Comparison of ENCODE assay signal across 8 cellular contexts in genomic region chr18:9707381-9708056, GRCh38. TPM values are rescaled to one million over a fixed set of nuclear protein-coding genes. Genes with fewer than 3 reads are reported as not detected.
DNase-seq lines count a peak whose midpoint lies in the region; ATAC-seq, FAIRE-seq and TF ChIP-seq lines count a peak whose summit lies in the region.

No MANE protein-coding gene starts in this region.

- H3K4me1 Mint-ChIP-seq in nephron: peaks cover 25% of the 10 kb centered on the region

- no peaks in the 10 kb centered on the region for H3K9me1 ChIP-seq in endothelial cell of umbilical vein (replicated peaks; ENCODE audit: control insufficient read depth, extremely low read depth, insufficient read depth, low read length)

- H3K4me3 Mint-ChIP-seq in nephron: peak overlapping the region; percentile 72 to 87 (median 82)

- no peaks in the 10 kb centered on the region for H3F3A ChIP-seq in OCI-LY1 (ENCODE audit: insufficient read depth, low read length)

- no peaks in the 10 kb centered on the region for H3K9me3 ChIP-seq in OCI-LY1 (ENCODE audit: low read length)
- no peaks in the 10 kb centered on the region for H3K9me3 ChIP-seq in endothelial cell of umbilical vein (replicated peaks; ENCODE audit: control insufficient read depth, insufficient read depth, low read length)

- peak; percentile 18 for DNase-seq in G401 (ENCODE audit: low spot score)
- peak; percentile 7 for DNase-seq in endothelial cell of umbilical vein (ENCODE audit: low read depth, low spot score)
- no peak for DNase-seq in DMS114 treated with DMSO at 0.1 percent for 48 hours (lab: John Stamatoyannopoulos, UW; ENCODE audit: unreplicated experiment)
- no peak for DNase-seq in NCI-H526 (lab: John Stamatoyannopoulos, UW)
- no peak for DNase-seq in NCI-H2171 (lab: John Stamatoyannopoulos, UW)

- H3K9ac ChIP-seq in OCI-LY1 (ENCODE audit: low read length) (no peak overlapping the region), endothelial cell of umbilical vein (replicated peaks; ENCODE audit: extremely low read depth, insufficient read depth, low read length) (peak overlapping the region; percentile 81)

- peak overlapping the region; percentile 86 to 96 (median 90) for H3K27ac Mint-ChIP-seq in nephron

- H3K27me3 Mint-ChIP-seq in nephron (ENCODE audit: low read depth): peaks cover 48% of the 10 kb centered on the region

- in situ Hi-C loops in G401 (cut with HindIII; ENCODE audit: low sequenced_read_pairs): no loop called here

- H3K27me3 ChIP-seq in OCI-LY1 (ENCODE audit: insufficient read depth, low read length) (peaks cover 4% of the 10 kb centered on the region; the same call in 1 of the 2 replicates), endothelial cell of umbilical vein (ENCODE audit: control insufficient read depth in 2 of 2, insufficient read depth in 2 of 2, low read length in 2 of 2) (no peaks in the 10 kb centered on the region)

- intact Hi-C loops in endothelial cell of umbilical vein (cut with micrococcal nuclease): loop anchor here (1.0 to 5.0 kb wide), 2 partner anchors 50 to 206 kb away; no protein-coding TSS in a partner anchor

- H2AFZ ChIP-seq in OCI-LY1 (ENCODE audit: low read length) (no peak overlapping the region), endothelial cell of umbilical vein (ENCODE audit: low read depth, low read length) (peak overlapping the region; percentile 91)

- CTCF ChIA-PET in endothelial cell of umbilical vein (lab: Charles Lee): interaction anchor here (0.8 to 2.3 kb wide), 9 partner anchors 9 to 243 kb away, joined by 3 to 11 read pairs (median 7); no protein-coding TSS in a partner anchor

- no peaks in the 10 kb centered on the region for H3K36me3 ChIP-seq in OCI-LY1 (ENCODE audit: insufficient read depth, low read length)
- no peaks in the 10 kb centered on the region for H3K36me3 ChIP-seq in endothelial cell of umbilical vein (ENCODE audit: control insufficient read depth in 2 of 2, extremely low read depth in 1 of 2, insufficient read depth in 2 of 2, low read length in 2 of 2)

- TF ChIP-seq CTCF in OCI-LY1 (IDR thresholded peaks at IDR 0.05; ENCODE audit: low read length) (no peak), endothelial cell of umbilical vein (IDR thresholded peaks at IDR 0.05; ENCODE audit: extremely low read depth in 1 of 2, insufficient read depth in 1 of 2, low read depth in 1 of 2, low read length in 2 of 2) (no peak), nephron (IDR thresholded peaks at IDR 0.05; ENCODE audit: unreplicated experiment in 3 of 3) (no peak)

- dilution Hi-C loops in endothelial cell of umbilical vein (cut with MboI; ENCODE audit: extremely low pct_ligation_motif_present, low sequenced_read_pairs): no loop called here

- H3K79me2 ChIP-seq in OCI-LY1 (ENCODE audit: insufficient read depth, low read length) (no peaks in the 10 kb centered on the region), endothelial cell of umbilical vein (ENCODE audit: control insufficient read depth, insufficient read depth, low read length) (peaks cover 12% of the 10 kb centered on the region)

- H3K4me2 ChIP-seq in OCI-LY1 (ENCODE audit: low read length) (peak overlapping the region; percentile 61), endothelial cell of umbilical vein (ENCODE audit: insufficient read depth, low read length) (peak overlapping the region; percentile 81)

- TSS peak; percentile 63 for BruUV-seq in endothelial cell of umbilical vein (replicated peaks; lab: Mats Ljungman, UMichigan)

- H3K4me3 ChIP-seq in OCI-LY1 (ENCODE audit: low read depth, low read length, poor library complexity, severe bottlenecking): peak overlapping the region; percentile 35
- H3K4me3 ChIP-seq in endothelial cell of umbilical vein (replicated peaks in 1 of 3; ENCODE audit: insufficient read depth in 1 of 3, low read depth in 1 of 3, low read length in 3 of 3): peak overlapping the region; percentile 54 to 98 (median 79)

- POLR2A ChIA-PET in endothelial cell of umbilical vein (lab: Charles Lee): no interaction called here

- no peak for TF ChIP-seq POLR2A in endothelial cell of umbilical vein (IDR thresholded peaks at IDR 0.05; ENCODE audit: low read depth, low read length)

- no peaks in the 10 kb centered on the region for H3K36me3 Mint-ChIP-seq in nephron (ENCODE audit: low read depth)

- peaks cover 4% of the 10 kb centered on the region for H3K4me1 ChIP-seq in OCI-LY1 (ENCODE audit: insufficient read depth, low read length, severe bottlenecking)
- peaks cover 23% of the 10 kb centered on the region for H3K4me1 ChIP-seq in endothelial cell of umbilical vein (ENCODE audit: control insufficient read depth, extremely low read depth, insufficient read depth, low read length)

- H3K9me2 ChIP-seq in OCI-LY1 (ENCODE audit: low read depth, low read length): no peaks in the 10 kb centered on the region

- FAIRE-seq in endothelial cell of umbilical vein (lab: Jason Lieb, UNC): peak; percentile 82

- no peaks in the 10 kb centered on the region for H3K9me3 Mint-ChIP-seq in nephron

- no peak overlapping the region for H3K27ac ChIP-seq in OCI-LY1 (ENCODE audit: low read depth, low read length, poor library complexity, severe bottlenecking)
- H3K27ac ChIP-seq in endothelial cell of umbilical vein (ENCODE audit: insufficient read depth, low read depth, low read length): peak overlapping the region; percentile 70

- H4K20me1 ChIP-seq in OCI-LY1 (ENCODE audit: insufficient read depth, low read length): no peaks in the 10 kb centered on the region
- no peaks in the 10 kb centered on the region for H4K20me1 ChIP-seq in endothelial cell of umbilical vein (replicated peaks; ENCODE audit: control insufficient read depth, extremely low read depth, insufficient read depth, low read length)

- ATAC-seq in HG02678 (IDR thresholded peaks at IDR 0.05; ENCODE audit: unreplicated experiment): no peak

TF ChIP-seq in endothelial cell of umbilical vein, 7 proteins besides CTCF, POLR2A, EP300 and RAD21:
- TF ChIP-seq, protein P1, sequence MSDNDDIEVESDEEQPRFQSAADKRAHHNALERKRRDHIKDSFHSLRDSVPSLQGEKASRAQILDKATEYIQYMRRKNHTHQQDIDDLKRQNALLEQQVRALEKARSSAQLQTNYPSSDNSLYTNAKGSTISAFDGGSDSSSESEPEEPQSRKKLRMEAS (IDR thresholded peaks at IDR 0.05; ENCODE audit: insufficient read depth, insufficient read length): no peak
- TF ChIP-seq MYC (IDR thresholded peaks at IDR 0.05; ENCODE audit: low read depth, low read length): no peak
- no peak for TF ChIP-seq POLR2AphosphoS5 (IDR thresholded peaks at IDR 0.05; ENCODE audit: insufficient read depth, low read depth, low read length)
- no peak for TF ChIP-seq EZH2 (IDR thresholded peaks at IDR 0.05; ENCODE audit: borderline replicate concordance, low read depth, low read length, severe bottlenecking)
- no peak for TF ChIP-seq JUN (IDR thresholded peaks at IDR 0.05; ENCODE audit: borderline replicate concordance, insufficient read depth, insufficient read length, low read depth)
- TF ChIP-seq FOS (IDR thresholded peaks at IDR 0.05; ENCODE audit: borderline replicate concordance, insufficient read depth, low read length): no peak
- no peak for TF ChIP-seq GATA2 (IDR thresholded peaks at IDR 0.05; ENCODE audit: insufficient read depth, insufficient read length, low read depth, low read length)
TF ChIP-seq in endothelial cell of umbilical vein: peak in this region for 0.

RNA-seq across cellular contexts. Expression of gene RAB31, which starts 0.6 kb away (rescaled TPM):
- total RNA-seq in G401 (2014; rRNA removed; shearing (Covaris generic)): 36.6 and 64.3 TPM in 2 replicates
- 27.9 and 30.5 TPM in 2 replicates for total RNA-seq in endothelial cell of umbilical vein
- polyA plus RNA-seq in endothelial cell of umbilical vein: 21.5 and 30.5 TPM in 2 replicates
- 16.7 and 17.2 TPM in 2 replicates for polyA plus RNA-seq in endothelial cell of umbilical vein (2011; cell fraction: cytosol; rRNA removed)
- 55.6 and 82.5 TPM in 2 replicates for polyA plus RNA-seq in endothelial cell of umbilical vein (2011; cell fraction: nucleus; rRNA removed)
- 26.6 and 30.2 TPM in 2 replicates for polyA plus RNA-seq in endothelial cell of umbilical vein (2012)
- polyA minus RNA-seq in endothelial cell of umbilical vein: 14.0 and 36.3 TPM in 2 replicates
- polyA minus RNA-seq in endothelial cell of umbilical vein (2011; cell fraction: cytosol; rRNA and poly(A)+ RNA removed): 71.8 TPM
- polyA minus RNA-seq in endothelial cell of umbilical vein (2011; cell fraction: nucleus; rRNA and poly(A)+ RNA removed): 37.9 and 74.6 TPM in 2 replicates

Comparison
In these comparisons a context has a peak if more than half of its experiments do, and no peak if none do; other contexts are left out.
1. DNase-seq: peak in G401 (single experiment) and endothelial cell of umbilical vein (single experiment); none in DMS114 treated with DMSO at 0.1 percent for 48 hours (single experiment), NCI-H526 (0 of 2) and NCI-H2171 (single experiment).